ENCODE assay signal across 8 cellular contexts in genomic region chr17:32342603-32343325, GRCh38. TPM values are rescaled to one million over a fixed set of nuclear protein-coding genes. Genes with fewer than 3 reads are reported as not detected.
DNase-seq lines count a peak whose midpoint lies in the region; ATAC-seq and TF ChIP-seq lines count a peak whose summit lies in the region.

No MANE protein-coding gene starts in this region.

- no peak overlapping the region for H2BK120ac ChIP-seq in mesenchymal stem cell (ENCODE audit: low read depth, low read length)

- intact Hi-C loops in heart left ventricle (cut with DNase I) (no loop called here), cardiac septum (cut with DNase I) (loop anchor here (10.0 kb wide), 1 partner anchor 198 kb away; the partner anchor contains the start of gene RHOT1), uterus (cut with DNase I; ENCODE audit: low total_unique reads) (no loop called here)

- TF ChIP-seq CTCF in heart left ventricle (IDR thresholded peaks at IDR 0.05) = no peak
- no peak for TF ChIP-seq CTCF in uterus (IDR thresholded peaks at IDR 0.05)

- no peak overlapping the region for H3K4ac ChIP-seq in mesenchymal stem cell (ENCODE audit: low read depth in 1 of 2, low read length in 2 of 2)

- peaks cover 0 to 24% (median 21%) of the 10 kb centered on the region in 9 donors for H3K36me3 ChIP-seq in heart left ventricle
- no peaks in the 10 kb centered on the region for H3K36me3 ChIP-seq in adipocyte (ENCODE audit: control insufficient read depth, insufficient read depth, low read length, severe bottlenecking)
- peaks cover 0 to 17% of the 10 kb centered on the region in 2 experiments for H3K36me3 ChIP-seq in mesenchymal stem cell (ENCODE audit: control insufficient read depth in 1 of 2, insufficient read depth in 2 of 2, low read depth in 1 of 2, low read length in 2 of 2)
- H3K36me3 ChIP-seq in uterus = no peaks in the 10 kb centered on the region

- no peak overlapping the region for H2BK5ac ChIP-seq in mesenchymal stem cell (ENCODE audit: low read depth, low read length, poor library complexity, severe bottlenecking)

- no peak overlapping the region for H4K8ac ChIP-seq in mesenchymal stem cell (ENCODE audit: low read length)

- H3K4me3 ChIP-seq in heart left ventricle (peak overlapping the region in 10 of 12 donors; percentile 67 to 94 (median 75)), adipocyte (ENCODE audit: low read length) (peak overlapping the region; percentile 81), mesenchymal stem cell (ENCODE audit: insufficient read depth in 1 of 2, low read depth in 1 of 2, low read length in 2 of 2) (peak overlapping the region in 1 of 2 experiments; percentile 89), uterus (peak overlapping the region; percentile 52 to 58)

- peaks cover 14% of the 10 kb centered on the region for H3K79me1 ChIP-seq in mesenchymal stem cell (replicated peaks; ENCODE audit: low read length, poor library complexity, severe bottlenecking)

- no peak overlapping the region for H3K23ac ChIP-seq in mesenchymal stem cell (ENCODE audit: low read length in 2 of 2)

- no peak overlapping the region for H4K91ac ChIP-seq in mesenchymal stem cell (ENCODE audit: low read length)

- H3K4me2 ChIP-seq in mesenchymal stem cell (ENCODE audit: low read length, poor library complexity, severe bottlenecking) = no peak overlapping the region

- H2BK15ac ChIP-seq in mesenchymal stem cell (ENCODE audit: low read depth, poor library complexity, severe bottlenecking) = no peak overlapping the region

- H3K4me1 ChIP-seq in heart left ventricle (peaks cover 0 to 27% (median 10%) of the 10 kb centered on the region in 12 donors), adipocyte (ENCODE audit: control insufficient read depth, insufficient read depth, low read length) (peaks cover 9% of the 10 kb centered on the region), mesenchymal stem cell (ENCODE audit: control insufficient read depth, insufficient read depth, low read depth, low read length) (peaks cover 10% of the 10 kb centered on the region), uterus (no peaks in the 10 kb centered on the region)

- no peak overlapping the region for H2AFZ ChIP-seq in mesenchymal stem cell (ENCODE audit: low read depth, low read length)

- no peak overlapping the region for H3K18ac ChIP-seq in mesenchymal stem cell (ENCODE audit: low read depth in 1 of 2, low read length in 2 of 2)

- H3K9me3 ChIP-seq in heart left ventricle (no peaks in the 10 kb centered on the region), adipocyte (ENCODE audit: control insufficient read depth, low read length) (no peaks in the 10 kb centered on the region), mesenchymal stem cell (ENCODE audit: control insufficient read depth, low read length) (no peaks in the 10 kb centered on the region), uterus (no peaks in the 10 kb centered on the region)

- H3K9ac ChIP-seq in adipocyte (ENCODE audit: low read length) (peak overlapping the region; percentile 82), mesenchymal stem cell (ENCODE audit: low read length) (peak overlapping the region; percentile 94)

- no peak overlapping the region for H2BK12ac ChIP-seq in mesenchymal stem cell (ENCODE audit: low read length in 2 of 2)

- peak overlapping the region in 10 of 12 donors; percentile 76 to 91 (median 86) for H3K27ac ChIP-seq in heart left ventricle
- no peak overlapping the region for H3K27ac ChIP-seq in mesenchymal stem cell (ENCODE audit: low read length, poor library complexity, severe bottlenecking)
- peak overlapping the region; percentile 82 to 85 for H3K27ac ChIP-seq in uterus

- 67 to 75% (median 71%) methylated on average over 14 of the region's 14 CpGs for WGBS in heart left ventricle, 4 donors
- WGBS in mesenchymal stem cell = 78% methylated on average over 11 of the region's 14 CpGs

- ATAC-seq in heart left ventricle (no peak), GM21390 (IDR thresholded peaks at IDR 0.05; ENCODE audit: unreplicated experiment) (no peak)

- H3K27me3 ChIP-seq in heart left ventricle = no peaks in the 10 kb centered on the region
- no peaks in the 10 kb centered on the region for H3K27me3 ChIP-seq in adipocyte (replicated peaks; ENCODE audit: control insufficient read depth, insufficient read depth, low read length)
- H3K27me3 ChIP-seq in mesenchymal stem cell (ENCODE audit: control insufficient read depth in 1 of 2, insufficient read depth in 1 of 2, low read length in 2 of 2) = no peaks in the 10 kb centered on the region
- H3K27me3 ChIP-seq in uterus = no peaks in the 10 kb centered on the region

- TF ChIP-seq POLR2A in heart left ventricle (IDR thresholded peaks at IDR 0.05) (no peak), uterus (IDR thresholded peaks at IDR 0.05) (no peak)

- H2AK5ac ChIP-seq in mesenchymal stem cell (ENCODE audit: low read length, severe bottlenecking) = no peak overlapping the region

- no peak overlapping the region for H3K14ac ChIP-seq in mesenchymal stem cell (ENCODE audit: low read length in 2 of 2)

- DNase-seq in heart left ventricle (no peak), cardiac septum (ENCODE audit: low spot score) (no peak), adipocyte (ENCODE audit: low read depth) (no peak), mesenchymal stem cell (no peak), uterus (no peak), cerebellar cortex (ENCODE audit: low spot score) (no peak), NCI-H128 (lab: John Stamatoyannopoulos, UW; ENCODE audit: unreplicated experiment) (no peak)

RNA-seq across cellular contexts. Expression of gene C17orf75, which starts 0.8 kb away (rescaled TPM):
- total RNA-seq in heart left ventricle (10 to 100 TPM in 8 of 9 donors, 1 to 10 TPM in 1; 7.9 to 24.1 (median 17.5) TPM), cardiac septum (21.6 TPM), uterus (10 to 100 TPM; 11.8 to 40.9 (median 18.0) TPM)
- 10 to 100 TPM; 12.2 to 12.5 TPM for polyA plus RNA-seq in heart left ventricle
- polyA plus RNA-seq in mesenchymal stem cell (2013, experiment 1 of 2) = 9.6 TPM
- 12.3 TPM for polyA plus RNA-seq in mesenchymal stem cell (2013, experiment 2 of 2)

RNA-seq across cellular contexts. Expression of gene ZNF207, which starts 7.2 kb away (rescaled TPM):
- total RNA-seq in heart left ventricle (100 to 1,000 TPM in 1 of 9 donors, 10 to 100 TPM in 8; 59.4 to 108 (median 81.7) TPM), cardiac septum (83.7 TPM), uterus (100 to 1,000 TPM in 3 of 4 donors, 10 to 100 TPM in 1; 82.1 to 252 (median 210) TPM)
- polyA plus RNA-seq in heart left ventricle = 10 to 100 TPM; 42.5 to 67.5 TPM
- polyA plus RNA-seq in mesenchymal stem cell (2013, experiment 1 of 2) = 150 TPM
- polyA plus RNA-seq in mesenchymal stem cell (2013, experiment 2 of 2) = 155 TPM
